In the genomic region with DNA sequence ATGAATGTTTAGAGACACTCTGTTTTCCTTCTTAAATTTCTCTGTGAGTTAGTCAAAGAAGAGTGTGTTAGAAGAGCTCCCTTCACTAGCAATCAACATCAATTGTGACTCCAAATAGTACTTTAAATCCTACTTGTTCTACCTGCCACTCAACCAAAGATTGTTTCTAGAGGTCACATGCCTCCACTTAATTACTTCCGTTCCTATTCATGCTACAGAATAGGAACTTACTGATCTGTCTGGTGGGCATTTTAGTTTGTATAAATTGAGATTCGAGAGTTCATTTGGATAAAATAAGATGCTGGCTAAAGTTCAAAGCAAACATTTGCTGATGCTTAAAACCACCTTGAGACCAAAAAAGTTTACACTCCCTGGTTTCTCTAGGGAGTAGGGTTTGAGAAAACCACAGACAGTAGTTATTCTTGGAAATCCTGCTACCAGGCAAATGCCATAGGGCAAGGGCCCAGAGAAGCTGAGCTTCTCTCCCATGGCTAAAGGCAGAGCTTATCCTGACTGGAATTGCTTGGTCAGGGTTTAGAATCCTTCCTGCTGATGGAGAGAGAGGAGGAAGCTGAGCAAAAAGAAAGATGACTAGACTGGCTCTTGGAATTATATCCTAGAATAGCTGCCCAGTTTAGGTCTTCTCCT, we compare ENCODE assay signal across 1 cellular context.
TF ChIP-seq lines count a peak whose summit lies in the region.

No MANE protein-coding gene starts in this region.

TF ChIP-seq in HEK293, 187 proteins besides CTCF, POLR2A, EP300 and RAD21 (continued from another document):
- TF ChIP-seq, protein P1, sequence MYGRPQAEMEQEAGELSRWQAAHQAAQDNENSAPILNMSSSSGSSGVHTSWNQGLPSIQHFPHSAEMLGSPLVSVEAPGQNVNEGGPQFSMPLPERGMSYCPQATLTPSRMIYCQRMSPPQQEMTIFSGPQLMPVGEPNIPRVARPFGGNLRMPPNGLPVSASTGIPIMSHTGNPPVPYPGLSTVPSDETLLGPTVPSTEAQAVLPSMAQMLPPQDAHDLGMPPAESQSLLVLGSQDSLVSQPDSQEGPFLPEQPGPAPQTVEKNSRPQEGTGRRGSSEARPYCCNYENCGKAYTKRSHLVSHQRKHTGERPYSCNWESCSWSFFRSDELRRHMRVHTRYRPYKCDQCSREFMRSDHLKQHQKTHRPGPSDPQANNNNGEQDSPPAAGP (tag by site-specific recombination; IDR thresholded peaks at IDR 0.05) = no peak
- no peak for TF ChIP-seq ZNF302 (tag by site-specific recombination; IDR thresholded peaks at IDR 0.05; ENCODE audit: low read depth)
- no peak for TF ChIP-seq ZNF140 (tag by site-specific recombination; IDR thresholded peaks at IDR 0.05)
- peak; percentile 74 for TF ChIP-seq OSR2 (tag by site-specific recombination; IDR thresholded peaks at IDR 0.05)
- no peak for TF ChIP-seq FEZF1 (tag by site-specific recombination; IDR thresholded peaks at IDR 0.05)
- no peak for TF ChIP-seq ZNF777 (tag by site-specific recombination; IDR thresholded peaks at IDR 0.05; ENCODE audit: borderline replicate concordance)
- TF ChIP-seq, protein P2, sequence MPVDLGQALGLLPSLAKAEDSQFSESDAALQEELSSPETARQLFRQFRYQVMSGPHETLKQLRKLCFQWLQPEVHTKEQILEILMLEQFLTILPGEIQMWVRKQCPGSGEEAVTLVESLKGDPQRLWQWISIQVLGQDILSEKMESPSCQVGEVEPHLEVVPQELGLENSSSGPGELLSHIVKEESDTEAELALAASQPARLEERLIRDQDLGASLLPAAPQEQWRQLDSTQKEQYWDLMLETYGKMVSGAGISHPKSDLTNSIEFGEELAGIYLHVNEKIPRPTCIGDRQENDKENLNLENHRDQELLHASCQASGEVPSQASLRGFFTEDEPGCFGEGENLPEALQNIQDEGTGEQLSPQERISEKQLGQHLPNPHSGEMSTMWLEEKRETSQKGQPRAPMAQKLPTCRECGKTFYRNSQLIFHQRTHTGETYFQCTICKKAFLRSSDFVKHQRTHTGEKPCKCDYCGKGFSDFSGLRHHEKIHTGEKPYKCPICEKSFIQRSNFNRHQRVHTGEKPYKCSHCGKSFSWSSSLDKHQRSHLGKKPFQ (tag by site-specific recombination; IDR thresholded peaks at IDR 0.05) = no peak
- no peak for TF ChIP-seq INSM2 (tag by site-specific recombination; IDR thresholded peaks at IDR 0.05)
- TF ChIP-seq ZNF785 (tag by site-specific recombination; IDR thresholded peaks at IDR 0.05) = no peak
- no peak for TF ChIP-seq ZNF585B (tag by site-specific recombination; IDR thresholded peaks at IDR 0.05)
- TF ChIP-seq ZBTB20 (tag by site-specific recombination; IDR thresholded peaks at IDR 0.05) = no peak
- TF ChIP-seq ZNF426 (tag by site-specific recombination; IDR thresholded peaks at IDR 0.05) = no peak
- no peak for TF ChIP-seq ZNF837 (tag by site-specific recombination; IDR thresholded peaks at IDR 0.05)
